ENCODE assay signal across 18 cellular contexts in the genomic region with DNA sequence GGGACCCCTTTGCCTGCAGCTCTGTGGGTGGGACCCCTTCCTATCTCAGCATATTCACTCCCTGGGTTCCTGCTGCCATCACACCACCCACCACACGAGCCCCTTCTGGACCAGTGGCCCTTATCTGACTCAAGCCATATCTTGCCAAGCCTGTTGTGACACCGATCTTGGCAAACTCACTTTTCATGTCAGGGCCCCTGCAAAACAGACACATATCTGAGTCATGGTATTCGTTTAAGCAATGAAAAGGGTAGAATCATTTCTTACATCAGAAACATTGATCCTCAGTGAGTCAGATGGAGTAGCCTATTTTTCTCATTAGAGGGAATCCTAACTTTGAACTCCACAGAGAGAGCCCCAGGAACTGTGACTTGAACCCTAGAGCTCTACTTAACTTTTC. TPM values are rescaled to one million over a fixed set of nuclear protein-coding genes. Genes with fewer than 3 reads are reported as not detected.
DNase-seq lines count a peak whose midpoint lies in the region; ATAC-seq and TF ChIP-seq lines count a peak whose summit lies in the region.
"Had no signal": no experiment of that assay in that cellular context is flagged by ENCODE, and none has a peak within 500 bp of the region (broad histone marks: within the 10 kb centered on the region; RNA-seq: fewer than 3 reads in every experiment).

No MANE protein-coding gene starts in this region.

- H3K79me2 ChIP-seq in GM23248 (ENCODE audit: insufficient read depth) = no peaks in the 10 kb centered on the region

- no peak overlapping the region for H3K4me3 ChIP-seq in GM23248
- H3K4me3 ChIP-seq: upper lobe of left lung had no signal

- H3K27ac ChIP-seq in GM23248 = peak overlapping the region; percentile 75
- H3K27ac ChIP-seq: upper lobe of left lung had no signal

- peaks cover 64% of the 10 kb centered on the region for H3K4me1 ChIP-seq in GM23248 (ENCODE audit: insufficient read depth)

- H4K20me1 ChIP-seq in GM23248 (ENCODE audit: insufficient read depth) = no peaks in the 10 kb centered on the region

- H3F3A ChIP-seq in GM23248 (ENCODE audit: insufficient read depth) = peaks cover 46% of the 10 kb centered on the region

- TF ChIP-seq POLR2A in erythroblast (IDR thresholded peaks at IDR 0.05; ENCODE audit: low read length) = no peak

- H3K36me3 ChIP-seq in GM23248 (ENCODE audit: low read depth) = no peaks in the 10 kb centered on the region
- H3K36me3 ChIP-seq: upper lobe of left lung had no signal

- TF ChIP-seq CTCF in omental fat pad (IDR thresholded peaks at IDR 0.05) = no peak

- peak overlapping the region; percentile 61 for H3K4me2 ChIP-seq in GM23248 (ENCODE audit: unreplicated experiment)

- peak overlapping the region; percentile 48 for H3K9ac ChIP-seq in GM23248

- in situ Hi-C loops in GM23248 (cut with MboI) = no loop called here

- DNase-seq in GM23248 (peak; percentile 93), RPMI7951 (ENCODE audit: low read depth) (peak; percentile 27), erythroblast (lab: John Stamatoyannopoulos, UW) (peak; percentile 66 to 73), omental fat pad (ENCODE audit: low spot score) (no peak), COLO668 (lab: John Stamatoyannopoulos, UW; ENCODE audit: unreplicated experiment) (no peak), HuH-7.5 (ENCODE audit: low spot score) (no peak), nucleus accumbens (lab: John Stamatoyannopoulos, UW) (no peak)
- DNase-seq: activated CD4-positive, CD25-positive, alpha-beta regulatory T cell; activated naive CD4-positive, alpha-beta T cell treated with anti-CD3 and anti-CD28 coated beads for 36 hours; central memory CD4-positive, alpha-beta T cell; endodermal cell; NCI-H1417; stimulated activated CD4-positive, alpha-beta T cell treated with anti-CD3 and anti-CD28 coated beads, Interleukin-4, amount 100 ng/mL, for 24 hours; upper lobe of left lung had no signal

- no peaks in the 10 kb centered on the region for H3K27me3 ChIP-seq in GM23248 (replicated peaks; ENCODE audit: insufficient read depth)
- H3K27me3 ChIP-seq: upper lobe of left lung had no signal

- H2AFZ ChIP-seq in GM23248 = no peak overlapping the region

- WGBS in GM23248 (ENCODE audit: low coverage in 1 of 2, low lambda C conversion rate in 2 of 2, missing lambda C conversion rate in 2 of 2), 2 experiments = 1% methylated on average over 3 of the region's 3 CpGs

- ATAC-seq in omental fat pad (ENCODE audit: low FRiP score) = peak; percentile 35
- no peak for ATAC-seq in HG02970 (IDR thresholded peaks at IDR 0.05; ENCODE audit: low FRiP score, unreplicated experiment)
- ATAC-seq: HepG2; stimulated activated effector memory CD8-positive, alpha-beta T cell treated with anti-CD3 and anti-CD28 coated beads, Interleukin-12 subunit alpha, Interleukin-12 subunit beta, amount 100 ng/mL, for 72 hours had no signal

- H3K9me3 ChIP-seq in GM23248 (ENCODE audit: low read depth) = no peaks in the 10 kb centered on the region
- H3K9me3 ChIP-seq: upper lobe of left lung had no signal

- H3K9me2 ChIP-seq in GM23248 (ENCODE audit: insufficient read depth) = no peaks in the 10 kb centered on the region

RNA-seq across cellular contexts. Expression of gene RAET1E, which starts 10.6 kb away (rescaled TPM):
- total RNA-seq in GM23248 (2014; rRNA removed; shearing (Covaris generic)) = 8.6 and 10.4 TPM in 2 replicates
- 8.1 and 8.8 TPM in 2 replicates for polyA plus RNA-seq in GM23248 (2016; fragmentation: Nextera tagmentation; extraction: Ambion mirVana)
- 1.6 and 2.0 TPM in 2 replicates for total RNA-seq in RPMI7951 (2014; rRNA removed; shearing (Covaris generic))
- 10 to 100 TPM in 1 of 4 donors, 1 to 10 TPM in 3; 1.4 to 17.5 (median 2.7) TPM for total RNA-seq in omental fat pad
- total RNA-seq: activated naive CD4-positive, alpha-beta T cell treated with anti-CD3 and anti-CD28 coated beads for 36 hours; endodermal cell; HepG2; liver had no signal
- polyA plus RNA-seq: HepG2, liver had no signal

RNA-seq across cellular contexts. Expression of gene LRP11, which starts 23.2 kb away (rescaled TPM):
- total RNA-seq in GM23248 (2014; rRNA removed; shearing (Covaris generic)) = 108 and 168 TPM in 2 replicates
- polyA plus RNA-seq in GM23248 (2016; fragmentation: Nextera tagmentation; extraction: Ambion mirVana) = 44.9 and 50.3 TPM in 2 replicates
- total RNA-seq in RPMI7951 (2014; rRNA removed; shearing (Covaris generic)) = 67.0 and 67.4 TPM in 2 replicates
- 10 to 100 TPM; 30.5 to 39.4 (median 33.5) TPM for total RNA-seq in omental fat pad

RNA-seq across cellular contexts. Expression of gene RAET1G, which starts 35.6 kb away (rescaled TPM):
- total RNA-seq in GM23248 (2014; rRNA removed; shearing (Covaris generic)) = 5.2 and 8.9 TPM in 2 replicates
- 15.5 and 15.8 TPM in 2 replicates for polyA plus RNA-seq in GM23248 (2016; fragmentation: Nextera tagmentation; extraction: Ambion mirVana)
- total RNA-seq in RPMI7951 (2014; rRNA removed; shearing (Covaris generic)) = 9.9 and 13.4 TPM in 2 replicates
- 10 to 100 TPM in 2 of 4 donors, 1 to 10 TPM in 1, not detected in 1; 3.6 to 19.5 (median 10.8) TPM for total RNA-seq in omental fat pad
- total RNA-seq: activated naive CD4-positive, alpha-beta T cell treated with anti-CD3 and anti-CD28 coated beads for 36 hours; endodermal cell; HepG2; liver had no signal
- polyA plus RNA-seq: HepG2, liver had no signal

RNA-seq across cellular contexts. Expression of gene ULBP2, which starts 54.5 kb away (rescaled TPM):
- total RNA-seq in GM23248 (2014; rRNA removed; shearing (Covaris generic)) = 11.4 and 23.8 TPM in 2 replicates
- 29.5 and 30.1 TPM in 2 replicates for polyA plus RNA-seq in GM23248 (2016; fragmentation: Nextera tagmentation; extraction: Ambion mirVana)
- total RNA-seq in RPMI7951 (2014; rRNA removed; shearing (Covaris generic)) = 21.8 and 21.9 TPM in 2 replicates
- 1 to 10 TPM in 3 of 4 donors, not detected in 1; 1.1 to 2.5 (median 1.2) TPM for total RNA-seq in omental fat pad
- total RNA-seq: HepG2 had no signal
- polyA plus RNA-seq: HepG2 had no signal

Comparison
In these comparisons a context has a peak if more than half of its experiments do, and no peak if none do; other contexts are left out.
1. DNase-seq: peak in GM23248 (single experiment), RPMI7951 (single experiment) and erythroblast (2 of 2); none in omental fat pad (single experiment), COLO668 (single experiment), HuH-7.5 (single experiment) and nucleus accumbens (0 of 56).